In the genomic region with DNA sequence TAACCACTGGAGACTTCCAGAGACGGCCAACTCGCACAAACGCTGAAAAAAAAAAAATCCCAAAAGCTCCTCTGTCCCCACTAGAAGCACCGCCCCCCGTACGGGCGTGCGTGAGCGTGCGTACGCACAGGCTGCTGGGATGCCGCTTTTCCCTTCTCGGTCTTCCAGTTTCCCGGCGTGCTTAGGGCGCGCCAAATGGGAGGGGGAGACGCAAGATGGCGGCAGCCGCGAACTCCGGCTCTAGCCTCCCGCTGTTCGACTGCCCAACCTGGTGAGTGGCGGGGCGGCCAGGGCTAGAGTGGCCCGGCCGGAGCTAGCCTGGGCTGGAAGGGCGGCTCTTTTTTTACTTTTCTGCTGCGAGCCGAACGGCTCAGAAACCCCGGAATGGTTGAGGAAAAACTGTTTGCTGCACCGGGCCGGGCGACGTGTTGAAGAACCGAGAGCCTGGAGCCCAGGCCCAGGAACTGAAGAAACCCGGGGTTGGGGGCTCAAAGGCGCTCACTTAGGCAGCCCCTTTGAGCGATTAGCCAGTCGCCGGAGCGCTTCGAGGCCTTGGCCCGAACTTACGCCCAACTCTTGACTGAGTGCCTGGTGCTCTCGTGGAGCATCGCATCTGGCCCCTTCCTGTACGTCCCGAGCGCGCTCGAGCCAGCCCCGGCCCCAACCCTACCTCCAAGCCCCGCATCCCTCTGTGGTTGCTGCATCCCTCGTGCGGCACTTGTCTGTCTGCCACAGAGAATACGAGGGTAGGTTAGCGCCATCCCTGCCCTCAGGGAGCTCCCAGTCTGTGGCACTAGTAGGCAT, we compare ENCODE assay signal across 8 cellular contexts. TPM values are rescaled to one million over a fixed set of nuclear protein-coding genes. Genes with fewer than 3 reads are reported as not detected.
DNase-seq lines count a peak whose midpoint lies in the region; ATAC-seq lines count a peak whose summit lies in the region.

A gene (plus strand): TSS at position 162 of the 804 bp plus-strand sequence. CDS start 54 bp downstream, at position 216.

- H3K27me3 ChIP-seq in naive thymus-derived CD4-positive, alpha-beta T cell (ENCODE audit: control insufficient read depth in 2 of 2, insufficient read depth in 2 of 2, low read length in 2 of 2): no peaks in the 10 kb centered on the region

- H3K4me1 Mint-ChIP-seq in activated T-helper 1 cell treated with anti-CD3 and anti-CD28 coated beads, Interleukin-12 subunit alpha, Interleukin-12 subunit beta, Interleukin-2, Interleukin-4 antibody, amounts not matched to agents 30 ng/mL and 10 ng/mL and 1 ng/mL, durations not matched to agents 14 hours and 24 hours and 36 hours (ENCODE audit: low read depth): peaks cover 17% of the 10 kb centered on the region
- H3K4me1 Mint-ChIP-seq in naive thymus-derived CD4-positive, alpha-beta T cell: peaks cover 16 to 51% (median 38%) of the 10 kb centered on the region in 7 donors
- H3K4me1 Mint-ChIP-seq in stimulated activated naive B cell treated with anti-CD40 and anti-IgM and Interleukin-4, amounts not matched to agents 10 μg/mL and 1 μg/mL and 100 μg/mL, for 72 hours: peaks cover 15 to 22% of the 10 kb centered on the region in 2 donors

- intact Hi-C loops in activated T-helper 1 cell treated with anti-CD3 and anti-CD28 coated beads, Interleukin-12 subunit alpha, Interleukin-12 subunit beta, Interleukin-2, Interleukin-4 antibody, amounts not matched to agents 30 ng/mL and 10 ng/mL and 1 ng/mL, durations not matched to agents 14 hours and 24 hours and 36 hours (cut with micrococcal nuclease): loop anchor here (1.0 to 2.0 kb wide), 4 partner anchors 58 to 158 kb away; a partner anchor contains a TSS
- intact Hi-C loops in naive thymus-derived CD4-positive, alpha-beta T cell (cut with micrococcal nuclease): loop anchor here (1.0 to 10.0 kb wide), 9 partner anchors 42 to 676 kb away; a partner anchor contains a TSS

- peaks cover 16% of the 10 kb centered on the region in 2 donors for H3K4me1 ChIP-seq in naive thymus-derived CD4-positive, alpha-beta T cell (ENCODE audit: control insufficient read depth in 2 of 2, insufficient read depth in 2 of 2, low read length in 2 of 2)

- H3K36me3 ChIP-seq in KOPT-K1 (ENCODE audit: insufficient read depth, low read length): peaks cover 35% of the 10 kb centered on the region
- peaks cover 0 to 21% (median 9%) of the 10 kb centered on the region in 3 experiments for H3K36me3 ChIP-seq in naive thymus-derived CD4-positive, alpha-beta T cell (ENCODE audit: control insufficient read depth in 2 of 3, insufficient read depth in 3 of 3, low read length in 3 of 3)

- peak; percentile 91 for ATAC-seq in GM21737 (IDR thresholded peaks at IDR 0.05; ENCODE audit: unreplicated experiment)
- peak; percentile 100 for ATAC-seq in naive thymus-derived CD4-positive, alpha-beta T cell
- ATAC-seq in stimulated activated naive B cell treated with anti-CD40 and anti-IgM and Interleukin-4, amounts not matched to agents 10 μg/mL and 1 μg/mL and 100 μg/mL, for 72 hours (replicated peaks): peak; percentile 96 to 98

- POLR2A ChIA-PET in naive thymus-derived CD4-positive, alpha-beta T cell (lab: Charles Lee): interaction anchor here (0.7 to 2.2 kb wide), 7 partner anchors 17 to 597 kb away, joined by 3 to 6 read pairs (median 3); a partner anchor contains a TSS

- no peaks in the 10 kb centered on the region for H3K27me3 Mint-ChIP-seq in activated T-helper 1 cell treated with anti-CD3 and anti-CD28 coated beads, Interleukin-12 subunit alpha, Interleukin-12 subunit beta, Interleukin-2, Interleukin-4 antibody, amounts not matched to agents 30 ng/mL and 10 ng/mL and 1 ng/mL, durations not matched to agents 14 hours and 24 hours and 36 hours (ENCODE audit: insufficient read depth)
- H3K27me3 Mint-ChIP-seq in naive thymus-derived CD4-positive, alpha-beta T cell: no peaks in the 10 kb centered on the region
- H3K27me3 Mint-ChIP-seq in stimulated activated naive B cell treated with anti-CD40 and anti-IgM and Interleukin-4, amounts not matched to agents 10 μg/mL and 1 μg/mL and 100 μg/mL, for 72 hours: no peaks in the 10 kb centered on the region

- CTCF ChIA-PET in naive thymus-derived CD4-positive, alpha-beta T cell (lab: Charles Lee): interaction anchor here (0.7 kb wide), 1 partner anchor 58 kb away, joined by 3 read pairs; a partner anchor contains a TSS

- H3K4me3 ChIP-seq in naive thymus-derived CD4-positive, alpha-beta T cell (ENCODE audit: low read length): peak within 1 kb of the TSS; percentile 71

- peak within 1 kb of the TSS; percentile 77 for H3K27ac ChIP-seq in KOPT-K1 (ENCODE audit: low read depth, low read length, poor library complexity, severe bottlenecking)
- peak within 1 kb of the TSS; percentile 92 for H3K27ac ChIP-seq in naive thymus-derived CD4-positive, alpha-beta T cell (ENCODE audit: low read depth, low read length)

- DNase-seq in DMS53 treated with DMSO at 0.1 percent for 48 hours (lab: John Stamatoyannopoulos, UW; ENCODE audit: unreplicated experiment): peak; percentile 90
- peak; percentile 96 for DNase-seq in RPMI7951 (ENCODE audit: low read depth)
- DNase-seq in activated T-helper 1 cell treated with anti-CD3 and anti-CD28 coated beads, Interleukin-12 subunit alpha, Interleukin-12 subunit beta, Interleukin-2, Interleukin-4 antibody, amounts not matched to agents 30 ng/mL and 10 ng/mL and 1 ng/mL, durations not matched to agents 14 hours and 24 hours and 36 hours (ENCODE audit: low spot score): peak; percentile 86
- peak; percentile 96 for DNase-seq in fibroblast of gingiva (ENCODE audit: low read depth)
- DNase-seq in naive thymus-derived CD4-positive, alpha-beta T cell: peak; percentile 57 to 89 (median 86)
- peak; percentile 89 for DNase-seq in stimulated activated naive B cell treated with anti-CD40 and anti-IgM and Interleukin-4, amounts not matched to agents 10 μg/mL and 1 μg/mL and 100 μg/mL, for 72 hours

- H3K36me3 Mint-ChIP-seq in activated T-helper 1 cell treated with anti-CD3 and anti-CD28 coated beads, Interleukin-12 subunit alpha, Interleukin-12 subunit beta, Interleukin-2, Interleukin-4 antibody, amounts not matched to agents 30 ng/mL and 10 ng/mL and 1 ng/mL, durations not matched to agents 14 hours and 24 hours and 36 hours (ENCODE audit: low read depth): peaks cover 25% of the 10 kb centered on the region
- H3K36me3 Mint-ChIP-seq in naive thymus-derived CD4-positive, alpha-beta T cell: peaks cover 0 to 5% (median 2%) of the 10 kb centered on the region in 5 donors
- peaks cover 10 to 12% of the 10 kb centered on the region in 2 donors for H3K36me3 Mint-ChIP-seq in stimulated activated naive B cell treated with anti-CD40 and anti-IgM and Interleukin-4, amounts not matched to agents 10 μg/mL and 1 μg/mL and 100 μg/mL, for 72 hours

- H3K4me3 Mint-ChIP-seq in activated T-helper 1 cell treated with anti-CD3 and anti-CD28 coated beads, Interleukin-12 subunit alpha, Interleukin-12 subunit beta, Interleukin-2, Interleukin-4 antibody, amounts not matched to agents 30 ng/mL and 10 ng/mL and 1 ng/mL, durations not matched to agents 14 hours and 24 hours and 36 hours: peak within 1 kb of the TSS; percentile 93
- peak within 1 kb of the TSS; percentile 90 to 96 (median 93) for H3K4me3 Mint-ChIP-seq in naive thymus-derived CD4-positive, alpha-beta T cell
- H3K4me3 Mint-ChIP-seq in stimulated activated naive B cell treated with anti-CD40 and anti-IgM and Interleukin-4, amounts not matched to agents 10 μg/mL and 1 μg/mL and 100 μg/mL, for 72 hours: peak within 1 kb of the TSS; percentile 88 to 92

- H3K27ac Mint-ChIP-seq in activated T-helper 1 cell treated with anti-CD3 and anti-CD28 coated beads, Interleukin-12 subunit alpha, Interleukin-12 subunit beta, Interleukin-2, Interleukin-4 antibody, amounts not matched to agents 30 ng/mL and 10 ng/mL and 1 ng/mL, durations not matched to agents 14 hours and 24 hours and 36 hours: peak within 1 kb of the TSS; percentile 84
- H3K27ac Mint-ChIP-seq in naive thymus-derived CD4-positive, alpha-beta T cell: peak within 1 kb of the TSS; percentile 86 to 96 (median 92)
- H3K27ac Mint-ChIP-seq in stimulated activated naive B cell treated with anti-CD40 and anti-IgM and Interleukin-4, amounts not matched to agents 10 μg/mL and 1 μg/mL and 100 μg/mL, for 72 hours: peak within 1 kb of the TSS; percentile 97

- H3K9me3 Mint-ChIP-seq in activated T-helper 1 cell treated with anti-CD3 and anti-CD28 coated beads, Interleukin-12 subunit alpha, Interleukin-12 subunit beta, Interleukin-2, Interleukin-4 antibody, amounts not matched to agents 30 ng/mL and 10 ng/mL and 1 ng/mL, durations not matched to agents 14 hours and 24 hours and 36 hours: no peaks in the 10 kb centered on the region
- H3K9me3 Mint-ChIP-seq in naive thymus-derived CD4-positive, alpha-beta T cell: no peaks in the 10 kb centered on the region
- H3K9me3 Mint-ChIP-seq in stimulated activated naive B cell treated with anti-CD40 and anti-IgM and Interleukin-4, amounts not matched to agents 10 μg/mL and 1 μg/mL and 100 μg/mL, for 72 hours: no peaks in the 10 kb centered on the region

- H3K9me3 ChIP-seq in KOPT-K1 (ENCODE audit: insufficient read depth, low read length, poor library complexity, severe bottlenecking): no peaks in the 10 kb centered on the region
- H3K9me3 ChIP-seq in naive thymus-derived CD4-positive, alpha-beta T cell (ENCODE audit: control insufficient read depth in 2 of 3, low read length in 3 of 3): no peaks in the 10 kb centered on the region

RNA-seq across cellular contexts. Expression of the gene that starts here (rescaled TPM):
- total RNA-seq in RPMI7951 (2014; rRNA removed; shearing (Covaris generic)): 44.9 and 48.2 TPM in 2 replicates
- total RNA-seq in activated T-helper 1 cell treated with anti-CD3 and anti-CD28 coated beads, Interleukin-12 subunit alpha, Interleukin-12 subunit beta, Interleukin-2, Interleukin-4 antibody, amounts not matched to agents 30 ng/mL and 10 ng/mL and 1 ng/mL, durations not matched to agents 14 hours and 24 hours and 36 hours: 84.1 and 88.1 TPM in 2 replicates
- total RNA-seq in naive thymus-derived CD4-positive, alpha-beta T cell: 10 to 100 TPM; 17.5 to 60.2 (median 39.5) TPM
- polyA plus RNA-seq in naive thymus-derived CD4-positive, alpha-beta T cell: 10 to 100 TPM; 37.4 to 45.8 TPM

Comparison
In these comparisons a context has a peak if more than half of its experiments do, and no peak if none do; other contexts are left out.
1. Peak in every context shown above with its lines: DNase-seq, ATAC-seq, H3K4me3 ChIP-seq and H3K27ac ChIP-seq.